18 cellular contexts compared by ENCODE assay signal in the genomic region with DNA sequence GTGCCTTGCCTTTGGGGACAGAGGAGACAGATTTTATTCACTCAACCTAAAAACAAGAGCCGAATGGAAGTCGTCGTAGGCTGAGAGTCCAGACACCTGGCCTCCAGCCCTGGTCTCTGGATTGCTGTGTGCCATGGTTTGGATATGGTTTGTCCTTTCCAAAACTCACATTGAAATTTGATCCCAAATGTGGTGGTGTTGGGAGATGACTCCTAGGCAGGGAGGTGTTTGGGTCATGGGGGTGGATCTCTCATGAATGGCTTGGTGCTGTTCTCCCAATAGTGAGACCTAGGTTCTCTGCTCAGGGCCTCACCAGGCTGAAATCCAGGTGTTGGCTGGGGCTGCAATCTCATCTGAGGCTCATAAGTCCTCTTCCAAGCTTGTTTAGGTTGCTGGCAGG.
"Had no signal": no experiment of that assay in that cellular context is flagged by ENCODE, and none has a peak within 500 bp of the region (broad histone marks: within the 10 kb centered on the region; RNA-seq: fewer than 3 reads in every experiment).

No MANE protein-coding gene starts in this region.

- H3K4me2 ChIP-seq: KMS-11, SK-N-SH had no signal

- DNase-seq: Kasumi-1, MM.1S, NCI-H1092 treated with DMSO at 0.1 percent for 48 hours, NCI-H1436, NCI-H187, NCI-H2081, NCI-H2107, NCI-H2227 treated with DMSO at 0.1 percent for 48 hours, NCI-H524, NCI-H82, SHP77, SK-N-SH, SW 1271, T-cell had no signal

- H3K9me2 ChIP-seq: SK-N-SH had no signal

- H3K9ac ChIP-seq: KMS-11, SK-N-SH had no signal

- H3K9me3 ChIP-seq: SK-N-SH had no signal

- ATAC-seq: K562, Panc1, T-cell had no signal

- H3K27ac ChIP-seq: KMS-11, RWPE1 had no signal

- H3K4me3 ChIP-seq: K562 had no signal
